2 cellular contexts compared by ENCODE assay signal in the genomic region with DNA sequence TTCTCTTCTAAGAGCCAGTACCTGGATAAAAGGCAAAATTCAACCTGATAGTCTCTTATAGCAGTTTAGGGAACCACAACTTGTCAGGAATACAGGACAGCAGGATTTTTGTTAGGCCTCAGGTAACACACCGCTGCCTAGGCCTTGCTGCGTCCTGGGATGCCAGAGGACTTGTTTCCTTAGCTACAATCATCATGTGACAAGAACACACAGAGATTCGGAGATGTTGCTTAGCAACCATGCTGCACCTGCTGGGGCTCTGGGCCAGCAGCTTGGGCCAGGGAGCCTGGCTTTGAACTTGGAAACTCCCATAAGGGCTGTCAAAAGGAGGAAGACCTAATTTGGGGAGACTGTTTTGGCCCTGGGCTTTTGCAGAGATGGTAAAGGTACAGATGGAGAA.
TF ChIP-seq lines count a peak whose summit lies in the region.

No MANE protein-coding gene starts in this region.

TF ChIP-seq in HepG2, 621 proteins besides CTCF, POLR2A, EP300 and RAD21:
- no peak for TF ChIP-seq MBD4 (IDR thresholded peaks at IDR 0.05; ENCODE audit: borderline replicate concordance, low read length)
- peak; percentile 24; the same call in 1 of the 2 replicates for TF ChIP-seq RFX1 (IDR thresholded peaks at IDR 0.05)

TF ChIP-seq in K562, 482 proteins besides CTCF, POLR2A, EP300 and RAD21:
- TF ChIP-seq, protein P1, sequence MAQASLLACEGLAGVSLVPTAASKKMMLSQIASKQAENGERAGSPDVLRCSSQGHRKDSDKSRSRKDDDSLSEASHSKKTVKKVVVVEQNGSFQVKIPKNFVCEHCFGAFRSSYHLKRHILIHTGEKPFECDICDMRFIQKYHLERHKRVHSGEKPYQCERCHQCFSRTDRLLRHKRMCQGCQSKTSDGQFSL (CRISPR knock-in tag; IDR thresholded peaks at IDR 0.05), result no peak
- TF ChIP-seq, protein P1 (tag; IDR thresholded peaks at IDR 0.05), result no peak
- TF ChIP-seq ASH1L (IDR thresholded peaks at IDR 0.05; ENCODE audit: borderline replicate concordance, low read depth, partially characterized antibody) (no peak), RFX1 (IDR thresholded peaks at IDR 0.05) (peak; percentile 70), ETV5 (CRISPR knock-in tag; IDR thresholded peaks at IDR 0.05; ENCODE audit: low read depth) (no peak), ZNF445 (CRISPR knock-in tag; IDR thresholded peaks at IDR 0.05; ENCODE audit: low read depth) (no peak)
- TF ChIP-seq, protein P2, sequence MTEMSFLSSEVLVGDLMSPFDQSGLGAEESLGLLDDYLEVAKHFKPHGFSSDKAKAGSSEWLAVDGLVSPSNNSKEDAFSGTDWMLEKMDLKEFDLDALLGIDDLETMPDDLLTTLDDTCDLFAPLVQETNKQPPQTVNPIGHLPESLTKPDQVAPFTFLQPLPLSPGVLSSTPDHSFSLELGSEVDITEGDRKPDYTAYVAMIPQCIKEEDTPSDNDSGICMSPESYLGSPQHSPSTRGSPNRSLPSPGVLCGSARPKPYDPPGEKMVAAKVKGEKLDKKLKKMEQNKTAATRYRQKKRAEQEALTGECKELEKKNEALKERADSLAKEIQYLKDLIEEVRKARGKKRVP (CRISPR knock-in tag; IDR thresholded peaks at IDR 0.05), result no peak
- TF ChIP-seq, protein P3, sequence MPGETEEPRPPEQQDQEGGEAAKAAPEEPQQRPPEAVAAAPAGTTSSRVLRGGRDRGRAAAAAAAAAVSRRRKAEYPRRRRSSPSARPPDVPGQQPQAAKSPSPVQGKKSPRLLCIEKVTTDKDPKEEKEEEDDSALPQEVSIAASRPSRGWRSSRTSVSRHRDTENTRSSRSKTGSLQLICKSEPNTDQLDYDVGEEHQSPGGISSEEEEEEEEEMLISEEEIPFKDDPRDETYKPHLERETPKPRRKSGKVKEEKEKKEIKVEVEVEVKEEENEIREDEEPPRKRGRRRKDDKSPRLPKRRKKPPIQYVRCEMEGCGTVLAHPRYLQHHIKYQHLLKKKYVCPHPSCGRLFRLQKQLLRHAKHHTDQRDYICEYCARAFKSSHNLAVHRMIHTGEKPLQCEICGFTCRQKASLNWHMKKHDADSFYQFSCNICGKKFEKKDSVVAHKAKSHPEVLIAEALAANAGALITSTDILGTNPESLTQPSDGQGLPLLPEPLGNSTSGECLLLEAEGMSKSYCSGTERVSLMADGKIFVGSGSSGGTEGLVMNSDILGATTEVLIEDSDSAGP (CRISPR knock-in tag; IDR thresholded peaks at IDR 0.05), result no peak
